10 cellular contexts compared by ENCODE assay signal in the genomic region with DNA sequence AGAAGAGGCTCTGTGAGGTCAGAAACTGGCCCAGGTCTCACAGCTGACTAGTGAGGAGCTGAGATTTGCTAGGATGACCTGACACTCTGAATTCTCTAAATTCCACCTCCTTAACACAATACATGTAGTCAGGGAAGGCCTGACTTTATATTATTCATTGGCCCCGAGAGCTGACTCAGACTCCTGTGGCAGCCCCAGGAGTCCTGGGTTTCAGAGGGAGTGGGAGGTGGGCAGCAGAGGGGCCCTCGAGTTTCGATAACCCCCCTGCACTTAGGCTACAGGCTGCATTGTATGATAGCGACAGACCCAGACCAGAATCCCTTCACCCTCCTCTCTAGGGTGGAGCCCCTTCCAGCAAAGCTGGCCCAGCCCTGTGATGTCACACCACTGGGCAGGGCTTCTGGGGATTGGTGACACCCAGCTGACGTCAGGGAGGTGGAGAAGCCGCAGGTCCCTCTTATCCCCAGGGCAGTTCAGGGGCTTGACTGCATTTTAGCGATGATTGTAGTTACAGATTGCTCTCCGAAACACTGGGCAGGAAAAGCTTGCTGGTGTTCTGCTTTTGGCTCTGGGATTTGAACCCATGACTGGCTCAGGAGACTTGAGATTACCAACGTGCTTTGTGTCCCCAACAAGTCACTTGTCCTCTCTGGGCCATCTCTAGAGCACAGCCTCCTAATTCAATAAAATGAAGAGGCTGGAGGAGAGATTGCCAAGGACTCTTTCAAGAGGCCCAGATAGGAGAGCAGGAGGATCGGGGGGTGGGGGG. TPM values are rescaled to one million over a fixed set of nuclear protein-coding genes. Genes with fewer than 3 reads are reported as not detected.
DNase-seq lines count a peak whose midpoint lies in the region; ATAC-seq, FAIRE-seq and TF ChIP-seq lines count a peak whose summit lies in the region.
"Had no signal": no experiment of that assay in that cellular context is flagged by ENCODE, and none has a peak within 500 bp of the region (broad histone marks: within the 10 kb centered on the region; RNA-seq: fewer than 3 reads in every experiment).

No MANE protein-coding gene starts in this region.

- ATAC-seq in K562 = peak; percentile 96

- H2BK15ac ChIP-seq in mesenchymal stem cell (ENCODE audit: low read depth, poor library complexity, severe bottlenecking) = peak overlapping the region; percentile 6

- 1% methylated on average over 10 of the region's 10 CpGs for WGBS in K562 (ENCODE audit: insufficient coverage, low coverage, missing lambda C conversion rate)
- 32% methylated on average over 9 of the region's 10 CpGs for WGBS in mesenchymal stem cell

- CTCF ChIA-PET in K562 (lab: Yijun Ruan, JAX; ENCODE audit: low intra/inter-chr PET ratio) = no interaction called here

- peak overlapping the region; percentile 29 for H2AK5ac ChIP-seq in mesenchymal stem cell (ENCODE audit: low read length, severe bottlenecking)

- DNase-seq in DMS53 treated with DMSO at 0.1 percent for 48 hours (lab: John Stamatoyannopoulos, UW; ENCODE audit: unreplicated experiment) (peak; percentile 71), NCI-H2081 treated with DMSO at 0.1 percent for 48 hours (lab: John Stamatoyannopoulos, UW) (peak; percentile 24), K562 (ENCODE audit: extremely low read depth in 1 of 4, low spot score in 3 of 4) (peak; percentile 89 to 97 (median 94)), mesenchymal stem cell (peak; percentile 69), AG08396 (ENCODE audit: low spot score) (no peak), NCI-H187 (lab: John Stamatoyannopoulos, UW) (no peak), hypothalamus (lab: John Stamatoyannopoulos, UW) (no peak), frontal cortex (ENCODE audit: low spot score in 2 of 2) (no peak)
- DNase-seq: effector memory CD4-positive, alpha-beta T cell; stimulated activated CD4-positive, alpha-beta T cell treated with anti-CD3 and anti-CD28 coated beads, Interleukin-4, amount 100 ng/mL, for 1 hour had no signal

- FAIRE-seq in K562 (lab: Jason Lieb, UNC) (peak; percentile 90), frontal cortex (lab: Jason Lieb, UNC) (no peak)

- no peaks in the 10 kb centered on the region for H3K79me2 ChIP-seq in K562 (ENCODE audit: control insufficient read depth, insufficient read depth, low read length)

- H2BK120ac ChIP-seq in mesenchymal stem cell (ENCODE audit: low read depth, low read length) = no peak overlapping the region

- H4K91ac ChIP-seq in mesenchymal stem cell (ENCODE audit: low read length) = no peak overlapping the region

- H3K4me2 ChIP-seq in K562 (ENCODE audit: insufficient read depth, low read length) (peak overlapping the region; percentile 79), mesenchymal stem cell (ENCODE audit: low read length, poor library complexity, severe bottlenecking) (peak overlapping the region; percentile 44)

- no peaks in the 10 kb centered on the region for H3K27me3 ChIP-seq in K562 (ENCODE audit: control insufficient read depth in 2 of 2, insufficient read depth in 2 of 2, low read length in 2 of 2)
- no peaks in the 10 kb centered on the region for H3K27me3 ChIP-seq in mesenchymal stem cell (ENCODE audit: control insufficient read depth in 1 of 2, insufficient read depth in 1 of 2, low read length in 2 of 2)

- POLR2A ChIA-PET in K562 (lab: Yijun Ruan, JAX) = interaction anchor here (0.6 to 1.9 kb wide), 11 partner anchors 12 to 456 kb away, joined by 3 to 10 read pairs (median 4); a partner anchor contains a TSS

- H3K23ac ChIP-seq in mesenchymal stem cell (ENCODE audit: low read length in 2 of 2) = no peak overlapping the region

- H3K4me1 ChIP-seq in K562 (replicated peaks in 1 of 2; ENCODE audit: control insufficient read depth in 2 of 2, insufficient read depth in 2 of 2, low read length in 2 of 2) (peaks cover 28 to 36% of the 10 kb centered on the region in 2 experiments), mesenchymal stem cell (ENCODE audit: control insufficient read depth, insufficient read depth, low read depth, low read length) (peaks cover 33% of the 10 kb centered on the region)

- H3K9me3 ChIP-seq in K562 (replicated peaks; ENCODE audit: control insufficient read depth, insufficient read depth, low read depth, low read length) (no peaks in the 10 kb centered on the region), mesenchymal stem cell (ENCODE audit: control insufficient read depth, low read length) (no peaks in the 10 kb centered on the region)

- peak overlapping the region; percentile 73 for H2AFZ ChIP-seq in K562 (ENCODE audit: low read depth, low read length)
- H2AFZ ChIP-seq in mesenchymal stem cell (ENCODE audit: low read depth, low read length) = peak overlapping the region; percentile 29

- no peak; the same call in 1 of the 2 replicates for TF ChIP-seq EP300 in K562 (IDR thresholded peaks at IDR 0.05; ENCODE audit: low read length)

- TF ChIP-seq POLR2A in K562 (conservative IDR thresholded peaks at IDR 0.05) = no peak

- BruUV-seq in K562 (replicated peaks; lab: Mats Ljungman, UMichigan) = no TSS peak

- in situ Hi-C loops in K562 (cut with MboI) = no loop called here

- H3K36me3 ChIP-seq in K562 (ENCODE audit: control insufficient read depth, insufficient read depth, low read length) = no peaks in the 10 kb centered on the region
- no peaks in the 10 kb centered on the region for H3K36me3 ChIP-seq in mesenchymal stem cell (ENCODE audit: control insufficient read depth in 1 of 2, insufficient read depth in 2 of 2, low read depth in 1 of 2, low read length in 2 of 2)

- H4K8ac ChIP-seq in mesenchymal stem cell (ENCODE audit: low read length) = peak overlapping the region; percentile 59

- intact Hi-C loops in K562 (cut with micrococcal nuclease) = no loop called here

- H3K79me1 ChIP-seq in mesenchymal stem cell (replicated peaks; ENCODE audit: low read length, poor library complexity, severe bottlenecking) = no peaks in the 10 kb centered on the region

- H3K4ac ChIP-seq in mesenchymal stem cell (ENCODE audit: low read depth in 1 of 2, low read length in 2 of 2) = no peak overlapping the region

- H3K18ac ChIP-seq in mesenchymal stem cell (ENCODE audit: low read depth in 1 of 2, low read length in 2 of 2) = peak overlapping the region; percentile 22 to 34

- H3K27ac ChIP-seq in K562 (ENCODE audit: extremely low read depth, low read depth, low read length) (peak overlapping the region; percentile 60), mesenchymal stem cell (ENCODE audit: low read length, poor library complexity, severe bottlenecking) (peak overlapping the region; percentile 59)

- no peak overlapping the region for H2BK5ac ChIP-seq in mesenchymal stem cell (ENCODE audit: low read depth, low read length, poor library complexity, severe bottlenecking)

- no peaks in the 10 kb centered on the region for H3K9me1 ChIP-seq in K562 (ENCODE audit: control insufficient read depth, insufficient read depth, low read length)

- TF ChIP-seq RAD21 in K562 (CRISPR knock-in tag; conservative IDR thresholded peaks at IDR 0.05 in 1 of 2, IDR thresholded peaks at IDR 0.05 in 1 of 2) = no peak

- no peak overlapping the region for H2BK12ac ChIP-seq in mesenchymal stem cell (ENCODE audit: low read length in 2 of 2)

- H4K20me1 ChIP-seq in K562 (replicated peaks; ENCODE audit: control insufficient read depth, insufficient read depth, low read length) = no peaks in the 10 kb centered on the region

- H3K9ac ChIP-seq in K562 (ENCODE audit: insufficient read depth in 1 of 2, low read depth in 2 of 2, low read length in 2 of 2) = peak overlapping the region; percentile 38 to 46; a peak in 3 of 4 replicates
- no peak overlapping the region for H3K9ac ChIP-seq in mesenchymal stem cell (ENCODE audit: low read length)

- peak overlapping the region; percentile 3; the same call in 1 of the 2 replicates for H3K4me3 ChIP-seq in K562
- H3K4me3 ChIP-seq in mesenchymal stem cell (ENCODE audit: insufficient read depth in 1 of 2, low read depth in 1 of 2, low read length in 2 of 2) = no peak overlapping the region

- no peak overlapping the region for H3K14ac ChIP-seq in mesenchymal stem cell (ENCODE audit: low read length in 2 of 2)

- TF ChIP-seq CTCF in K562 (IDR thresholded peaks at IDR 0.05 in 2 of 3, conservative IDR thresholded peaks at IDR 0.05 in 1 of 3; ENCODE audit: insufficient read depth in 2 of 3, low read depth in 1 of 3, low read length in 3 of 3) = no peak

RNA-seq across cellular contexts. Expression of a gene that starts 17.0 kb away (rescaled TPM):
- total RNA-seq in K562 (2011; cell fraction: chromatin; rRNA removed; ENCODE audit: low replicate concordance) = not detected in 2 replicates
- total RNA-seq in K562 (2011; cell fraction: nucleolus; rRNA removed) = under 0.01 TPM in 2 replicates
- total RNA-seq in K562 (2011; cell fraction: nucleoplasm; rRNA removed) = not detected in 2 replicates
- not detected in 2 replicates for total RNA-seq in K562 (2014; rRNA removed)
- not detected in 2 replicates for total RNA-seq in K562 (2014; rRNA removed; fragmentation: Illumina TruSeq; extraction: Trizol)
- total RNA-seq in K562 (2015; rRNA removed; fragmentation: Illumina TruSeq; extraction: Trizol) = not detected in 2 replicates
- total RNA-seq in K562 (2021) = not detected in 2 replicates
- 0.01 TPM in 1 of 2 replicates, not detected in the other for polyA plus RNA-seq in K562 (2011; rRNA removed)
- 0.01 TPM in 1 of 2 replicates, not detected in the other for polyA plus RNA-seq in K562 (2011; cell fraction: cytosol; rRNA removed)
- polyA plus RNA-seq in K562 (2011; cell fraction: nucleus; rRNA removed) = 0.01 TPM in 1 of 2 replicates, not detected in the other
- 0.07 TPM in 2 replicates for polyA plus RNA-seq in K562 (2012)
- not detected in 2 replicates for polyA plus RNA-seq in K562 (2014; fragmentation: Illumina TruSeq; extraction: Trizol)
- not detected for polyA plus RNA-seq in K562 (2014; fragmentation: Nextera tagmentation; extraction: Ambion mirVana)
- polyA plus RNA-seq in K562 (2014; rRNA removed) = not detected in 2 replicates
- polyA minus RNA-seq in K562 (2011; rRNA and poly(A)+ RNA removed) = not detected in 2 replicates
- not detected in 2 replicates for polyA minus RNA-seq in K562 (2011; cell fraction: cytosol; rRNA and poly(A)+ RNA removed)
- polyA minus RNA-seq in K562 (2011; cell fraction: nucleus; rRNA and poly(A)+ RNA removed) = not detected in 2 replicates
- polyA plus RNA-seq in mesenchymal stem cell (2013, experiment 1 of 2) = 0.01 TPM
- polyA plus RNA-seq in mesenchymal stem cell (2013, experiment 2 of 2) = not detected
- 0.82 TPM for total RNA-seq in frontal cortex

RNA-seq across cellular contexts. Expression of a gene that starts 38.8 kb away (rescaled TPM):
- 15.5 and 36.2 TPM in 2 replicates for total RNA-seq in K562 (2011; cell fraction: chromatin; rRNA removed; ENCODE audit: low replicate concordance)
- total RNA-seq in K562 (2011; cell fraction: nucleolus; rRNA removed) = 13.9 and 24.0 TPM in 2 replicates
- 13.5 and 19.8 TPM in 2 replicates for total RNA-seq in K562 (2011; cell fraction: nucleoplasm; rRNA removed)
- total RNA-seq in K562 (2014; rRNA removed) (13.1 and 21.8 TPM in 2 replicates), K562 (2014; rRNA removed; fragmentation: Illumina TruSeq; extraction: Trizol) (7.9 and 9.2 TPM in 2 replicates), K562 (2015; rRNA removed; fragmentation: Illumina TruSeq; extraction: Trizol) (11.1 and 11.8 TPM in 2 replicates), K562 (2021) (19.1 and 22.7 TPM in 2 replicates), frontal cortex (99.1 TPM)
- polyA plus RNA-seq in K562 (2011; rRNA removed) (27.3 and 58.1 TPM in 2 replicates), K562 (2014; fragmentation: Illumina TruSeq; extraction: Trizol) (11.4 and 15.9 TPM in 2 replicates), K562 (2014; fragmentation: Nextera tagmentation; extraction: Ambion mirVana) (under 1 TPM; 0.17 to 0.32 TPM), K562 (2014; rRNA removed) (15.3 and 15.6 TPM in 2 replicates)
- polyA plus RNA-seq in K562 (2011; cell fraction: cytosol; rRNA removed) = 17.5 and 24.2 TPM in 2 replicates
- polyA plus RNA-seq in K562 (2011; cell fraction: nucleus; rRNA removed) = 31.3 and 39.1 TPM in 2 replicates
- polyA plus RNA-seq in K562 (2012) = 21.7 and 25.7 TPM in 2 replicates
- 12.5 and 17.4 TPM in 2 replicates for polyA minus RNA-seq in K562 (2011; rRNA and poly(A)+ RNA removed)
- 11.4 and 13.7 TPM in 2 replicates for polyA minus RNA-seq in K562 (2011; cell fraction: cytosol; rRNA and poly(A)+ RNA removed)
- 3.4 and 10.0 TPM in 2 replicates for polyA minus RNA-seq in K562 (2011; cell fraction: nucleus; rRNA and poly(A)+ RNA removed)
- polyA plus RNA-seq in mesenchymal stem cell (2013, experiment 1 of 2) = 48.3 TPM
- polyA plus RNA-seq in mesenchymal stem cell (2013, experiment 2 of 2) = 47.5 TPM

RNA-seq across cellular contexts. Expression of a gene that starts 54.6 kb away (rescaled TPM):
- 135 and 260 TPM in 2 replicates for total RNA-seq in K562 (2011; cell fraction: chromatin; rRNA removed; ENCODE audit: low replicate concordance)
- total RNA-seq in K562 (2011; cell fraction: nucleolus; rRNA removed) = 174 and 175 TPM in 2 replicates
- total RNA-seq in K562 (2011; cell fraction: nucleoplasm; rRNA removed) = 146 and 165 TPM in 2 replicates
- total RNA-seq in K562 (2014; rRNA removed) = 121 and 126 TPM in 2 replicates
- total RNA-seq in K562 (2014; rRNA removed; fragmentation: Illumina TruSeq; extraction: Trizol) = 61.7 and 65.6 TPM in 2 replicates
- 116 and 120 TPM in 2 replicates for total RNA-seq in K562 (2015; rRNA removed; fragmentation: Illumina TruSeq; extraction: Trizol)
- 112 and 139 TPM in 2 replicates for total RNA-seq in K562 (2021)
- 80.7 and 176 TPM in 2 replicates for polyA plus RNA-seq in K562 (2011; rRNA removed)
- 155 and 163 TPM in 2 replicates for polyA plus RNA-seq in K562 (2011; cell fraction: cytosol; rRNA removed)
- polyA plus RNA-seq in K562 (2011; cell fraction: nucleus; rRNA removed) = 215 and 278 TPM in 2 replicates
- polyA plus RNA-seq in K562 (2012) = 146 and 171 TPM in 2 replicates
- polyA plus RNA-seq in K562 (2014; fragmentation: Illumina TruSeq; extraction: Trizol) = 144 and 189 TPM in 2 replicates
- polyA plus RNA-seq in K562 (2014; fragmentation: Nextera tagmentation; extraction: Ambion mirVana) = 10 to 100 TPM; 18.7 to 19.8 TPM
- 123 and 128 TPM in 2 replicates for polyA plus RNA-seq in K562 (2014; rRNA removed)
- polyA minus RNA-seq in K562 (2011; rRNA and poly(A)+ RNA removed) = 58.0 and 78.3 TPM in 2 replicates
- 54.1 and 65.3 TPM in 2 replicates for polyA minus RNA-seq in K562 (2011; cell fraction: cytosol; rRNA and poly(A)+ RNA removed)
- polyA minus RNA-seq in K562 (2011; cell fraction: nucleus; rRNA and poly(A)+ RNA removed) = 38.1 and 80.1 TPM in 2 replicates
- not detected for polyA plus RNA-seq in mesenchymal stem cell (2013, experiment 1 of 2)
- 0.15 TPM for polyA plus RNA-seq in mesenchymal stem cell (2013, experiment 2 of 2)
- total RNA-seq in frontal cortex = not detected

Comparison
In these comparisons a context has a peak if more than half of its experiments do, and no peak if none do; other contexts are left out.
1. DNase-seq: peak in DMS53 treated with DMSO at 0.1 percent for 48 hours (single experiment), NCI-H2081 treated with DMSO at 0.1 percent for 48 hours (single experiment), K562 (4 of 4) and mesenchymal stem cell (single experiment); none in AG08396 (single experiment), NCI-H187 (0 of 2), hypothalamus (0 of 51) and frontal cortex (0 of 2).
2. RNA of a gene that starts 54.6 kb away (total RNA-seq): 61.7 to 260 TPM in K562; not detected in frontal cortex (single experiment); every median in the first group is over 10 times any median in the second.